Comparison of ENCODE assay signal across 8 cellular contexts in the genomic region with DNA sequence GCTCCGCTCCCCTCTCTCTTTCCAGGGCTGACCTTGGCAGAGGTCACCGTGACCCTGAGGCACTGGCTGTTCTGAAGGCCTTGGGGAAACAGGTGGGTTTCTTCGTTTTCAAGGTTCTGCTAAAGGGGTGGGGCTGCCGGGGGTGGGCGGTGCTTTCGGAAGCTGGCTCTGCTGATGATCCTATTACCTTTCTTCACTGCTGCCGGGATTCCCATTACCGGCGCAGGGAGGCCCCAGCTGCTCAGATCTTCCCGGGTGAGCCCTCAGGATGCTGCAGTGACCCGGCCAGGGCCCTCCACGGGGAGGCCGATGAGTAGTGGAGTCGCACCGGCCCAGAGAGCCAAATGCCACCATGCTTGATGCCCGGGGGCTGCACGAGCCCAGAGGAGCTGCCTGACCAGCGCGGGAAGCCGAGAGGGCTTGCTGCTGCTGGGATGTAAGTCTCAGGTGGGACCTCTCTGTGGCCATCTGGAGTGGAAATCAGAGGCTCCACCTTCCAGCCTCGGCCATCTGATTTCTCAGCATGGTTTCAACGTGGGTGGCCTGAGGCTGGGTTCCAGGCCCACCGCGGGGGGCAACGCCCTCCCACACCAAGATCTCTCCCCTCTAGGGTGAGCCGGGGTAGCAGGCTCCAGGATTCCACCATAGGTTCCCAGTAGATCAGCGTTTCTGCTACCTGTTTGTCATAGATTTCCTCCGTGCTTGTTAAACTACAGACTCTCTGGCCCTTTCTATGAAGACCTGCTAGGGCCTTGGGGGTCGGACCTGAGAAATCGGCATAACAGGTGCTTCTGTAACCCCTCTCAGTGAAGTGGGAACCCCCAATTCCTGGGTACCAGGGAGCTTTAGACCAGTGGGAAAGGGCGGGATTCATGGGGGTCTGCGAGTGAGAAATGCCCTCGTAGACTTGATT. TPM values are rescaled to one million over a fixed set of nuclear protein-coding genes. Genes with fewer than 3 reads are reported as not detected.
DNase-seq lines count a peak whose midpoint lies in the region; ATAC-seq, FAIRE-seq and TF ChIP-seq lines count a peak whose summit lies in the region.

No MANE protein-coding gene starts in this region.

- H3K4me3 Mint-ChIP-seq in Calu3 (ENCODE audit: low read depth, unreplicated experiment): peak overlapping the region; percentile 89
- H3K4me3 Mint-ChIP-seq in neural crest cell: peak overlapping the region; percentile 76

- BruUV-seq in Calu3 (replicated peaks; lab: Mats Ljungman, UMichigan): no TSS peak

- no peak for DNase-seq in Calu3
- DNase-seq in NCI-H82 (lab: John Stamatoyannopoulos, UW): peak; percentile 83
- DNase-seq in neural crest cell (ENCODE audit: low read depth, low spot score): no peak
- no peak for DNase-seq in Kasumi-1 (lab: John Stamatoyannopoulos, UW)
- no peak for DNase-seq in GM12892 (ENCODE audit: insufficient read length)
- DNase-seq in DMS153 (lab: John Stamatoyannopoulos, UW): no peak

- H3K4me1 ChIP-seq in duodenal mucosa (ENCODE audit: control insufficient read depth in 1 of 2, insufficient read depth in 2 of 2, low read length in 2 of 2): peaks cover 9 to 15% of the 10 kb centered on the region in 2 donors

- intact Hi-C loops in Calu3 (cut with micrococcal nuclease; ENCODE audit: unreplicated experiment): no loop called here

- no peak for TF ChIP-seq POLR2A in GM12892 (IDR thresholded peaks at IDR 0.05; ENCODE audit: low read depth, low read length)

- peaks cover 26% of the 10 kb centered on the region for H3K36me3 Mint-ChIP-seq in Calu3 (ENCODE audit: insufficient read depth, unreplicated experiment)
- H3K36me3 Mint-ChIP-seq in neural crest cell (ENCODE audit: low read depth): no peaks in the 10 kb centered on the region

- H3K9ac ChIP-seq in duodenal mucosa (ENCODE audit: low read depth in 1 of 2, low read length in 2 of 2): peak overlapping the region; percentile 44 to 51

- H3K4me1 Mint-ChIP-seq in Calu3 (ENCODE audit: low read depth, unreplicated experiment) (peaks cover 31% of the 10 kb centered on the region), neural crest cell (peaks cover 8% of the 10 kb centered on the region)

- H3K4me3 ChIP-seq in duodenal mucosa (ENCODE audit: low read depth in 1 of 2, low read length in 2 of 2): peak overlapping the region; percentile 67 to 68

- H3K9me3 Mint-ChIP-seq in Calu3 (ENCODE audit: low read depth, unreplicated experiment): no peaks in the 10 kb centered on the region
- no peaks in the 10 kb centered on the region for H3K9me3 Mint-ChIP-seq in neural crest cell

- peak overlapping the region; percentile 72 for H3K27ac Mint-ChIP-seq in Calu3 (ENCODE audit: unreplicated experiment)
- no peak overlapping the region for H3K27ac Mint-ChIP-seq in neural crest cell (ENCODE audit: unreplicated experiment)

- H3K9me3 ChIP-seq in duodenal mucosa (ENCODE audit: control insufficient read depth in 1 of 2, low read length in 2 of 2): no peaks in the 10 kb centered on the region

- ATAC-seq in HG03354 (IDR thresholded peaks at IDR 0.05; ENCODE audit: poor library complexity, severe bottlenecking, unreplicated experiment): no peak

- CTCF ChIA-PET in Calu3 (lab: Charles Lee): no interaction called here

- H3K27me3 ChIP-seq in duodenal mucosa (ENCODE audit: control insufficient read depth in 1 of 2, insufficient read depth in 2 of 2, low read length in 2 of 2): no peaks in the 10 kb centered on the region

- no peak overlapping the region for H3K27ac ChIP-seq in duodenal mucosa (ENCODE audit: low read depth, low read length)

- no peak for FAIRE-seq in GM12892 (lab: Jason Lieb, UNC)

- no peak for TF ChIP-seq CTCF in Calu3 (IDR thresholded peaks at IDR 0.05; ENCODE audit: unreplicated experiment)
- no peak for TF ChIP-seq CTCF in neural crest cell (conservative IDR thresholded peaks at IDR 0.05)

- H3K36me3 ChIP-seq in duodenal mucosa (ENCODE audit: control insufficient read depth in 1 of 2, insufficient read depth in 2 of 2, low read length in 2 of 2): no peaks in the 10 kb centered on the region

- no peaks in the 10 kb centered on the region for H3K27me3 Mint-ChIP-seq in Calu3 (ENCODE audit: unreplicated experiment)
- H3K27me3 Mint-ChIP-seq in neural crest cell (ENCODE audit: low read depth): peaks cover 48% of the 10 kb centered on the region

RNA-seq across cellular contexts. Expression of a gene that starts 21.6 kb away (rescaled TPM):
- total RNA-seq in Calu3 (2022) (67.7 and 71.4 TPM in 2 replicates), neural crest cell (6.9 and 8.8 TPM in 2 replicates)
- polyA plus RNA-seq in GM12892 (2012; ENCODE audit: missing spikeins): 21.9 TPM
